9 cellular contexts compared by ENCODE assay signal in the genomic region with DNA sequence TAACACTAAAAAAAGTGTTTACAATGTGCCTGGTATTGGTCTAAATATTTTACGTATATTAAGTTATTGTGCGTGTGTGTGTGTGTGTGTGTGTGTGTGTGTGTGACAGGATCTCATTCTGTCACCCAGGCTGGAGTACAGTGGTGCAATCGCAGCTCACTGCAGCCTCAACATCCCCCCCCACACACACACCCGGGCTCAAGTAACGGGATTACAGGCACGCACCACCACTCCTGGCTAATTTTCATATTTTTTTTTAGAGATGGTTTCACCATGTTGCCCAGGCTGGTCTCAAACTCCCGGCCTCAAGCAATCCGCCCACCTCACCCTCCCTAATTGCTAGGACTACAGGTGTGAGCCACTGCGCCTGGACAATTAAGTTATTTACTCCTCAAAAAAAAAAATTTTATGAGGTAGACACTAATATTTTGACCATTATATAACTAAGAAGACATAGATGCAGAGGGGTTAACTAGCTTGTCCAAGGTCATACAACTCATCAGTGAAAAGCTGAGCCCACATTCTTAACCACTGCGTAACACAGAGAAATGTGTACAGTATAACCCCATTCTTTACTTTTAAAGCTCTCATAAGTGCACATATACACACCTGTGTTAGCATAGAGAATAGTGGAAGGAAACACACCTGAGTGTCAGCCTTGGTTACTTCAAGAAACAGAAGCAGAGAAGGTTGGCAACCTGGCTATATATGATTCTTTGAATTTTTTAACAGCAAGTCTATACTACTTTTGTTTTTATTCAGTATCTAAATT. TPM values are rescaled to one million over a fixed set of nuclear protein-coding genes. Genes with fewer than 3 reads are reported as not detected.
DNase-seq lines count a peak whose midpoint lies in the region; ATAC-seq and TF ChIP-seq lines count a peak whose summit lies in the region.
"Had no signal": no experiment of that assay in that cellular context is flagged by ENCODE, and none has a peak within 500 bp of the region (broad histone marks: within the 10 kb centered on the region; RNA-seq: fewer than 3 reads in every experiment).

No MANE protein-coding gene starts in this region.

- ATAC-seq in activated T-cell treated with anti-CD3 and anti-CD28 coated beads, Interleukin-2, amount 50 U/mL, for 72 hours (replicated peaks in 1 of 2): peak in 1 of 2 donors; percentile 60
- ATAC-seq in HG02642 (IDR thresholded peaks at IDR 0.05; ENCODE audit: poor library complexity, unreplicated experiment) (peak; percentile 18), PC-3 (peak; percentile 27), upper lobe of right lung (peak; percentile 48)
- ATAC-seq: T-helper 17 cell had no signal

- H3K4me3 ChIP-seq in PC-3 (ENCODE audit: low read length): no peak overlapping the region
- no peak overlapping the region for H3K4me3 ChIP-seq in upper lobe of right lung

- H3K9me3 Mint-ChIP-seq in activated T-cell treated with anti-CD3 and anti-CD28 coated beads, Interleukin-2, amount 50 U/mL, for 72 hours: no peaks in the 10 kb centered on the region
- no peaks in the 10 kb centered on the region for H3K9me3 Mint-ChIP-seq in activated T-cell treated with anti-CD3 and anti-CD28 coated beads, Interleukin-2, amount 50 U/mL, for 24 hours

- H3K4me1 Mint-ChIP-seq in activated T-cell treated with anti-CD3 and anti-CD28 coated beads, Interleukin-2, amount 50 U/mL, for 72 hours (ENCODE audit: low read depth): peaks cover 30% of the 10 kb centered on the region
- H3K4me1 Mint-ChIP-seq in activated T-cell treated with anti-CD3 and anti-CD28 coated beads, Interleukin-2, amount 50 U/mL, for 24 hours (ENCODE audit: low read depth): peaks cover 12% of the 10 kb centered on the region

- DNase-seq in activated T-cell treated with anti-CD3 and anti-CD28 coated beads, Interleukin-2, amount 50 U/mL, for 72 hours: no peak
- DNase-seq in activated T-cell treated with anti-CD3 and anti-CD28 coated beads, Interleukin-2, amount 50 U/mL, for 24 hours: no peak
- DNase-seq in PC-3 (no peak), upper lobe of right lung (no peak), COLO668 (lab: John Stamatoyannopoulos, UW; ENCODE audit: unreplicated experiment) (no peak), HPDE6-E6E7 (ENCODE audit: extremely low spot score) (no peak)
- DNase-seq in stimulated activated CD4-positive, alpha-beta T cell treated with anti-CD3 and anti-CD28 coated beads, Interleukin-1b, Interleukin-23, amount 100 ng/mL, for 48 hours: no peak
- DNase-seq: T-helper 17 cell had no signal

- peak overlapping the region; percentile 96 for H3K27ac Mint-ChIP-seq in activated T-cell treated with anti-CD3 and anti-CD28 coated beads, Interleukin-2, amount 50 U/mL, for 72 hours
- no peak overlapping the region for H3K27ac Mint-ChIP-seq in activated T-cell treated with anti-CD3 and anti-CD28 coated beads, Interleukin-2, amount 50 U/mL, for 24 hours
- H3K27ac Mint-ChIP-seq: T-helper 17 cell had no signal

- H3K4me1 ChIP-seq in PC-3 (ENCODE audit: insufficient read depth, low read length): no peaks in the 10 kb centered on the region
- H3K4me1 ChIP-seq in upper lobe of right lung: no peaks in the 10 kb centered on the region

- H3K4me2 ChIP-seq in PC-3 (ENCODE audit: low read length): no peak overlapping the region

- H4K20me1 ChIP-seq in PC-3 (ENCODE audit: low read length): no peaks in the 10 kb centered on the region

- CTCF ChIA-PET in PC-3 (lab: Charles Lee): no interaction called here

- intact Hi-C loops in PC-3 (cut with micrococcal nuclease) (no loop called here), upper lobe of right lung (cut with DNase I) (no loop called here)

- no TSS peak for BruUV-seq in PC-3 (replicated peaks; lab: Mats Ljungman, UMichigan)

- no peak overlapping the region for H3K9ac ChIP-seq in PC-3 (ENCODE audit: low read length)

- POLR2A ChIA-PET in PC-3 (lab: Charles Lee; ENCODE audit: unreplicated experiment): no interaction called here

- no peak overlapping the region for H2AFZ ChIP-seq in PC-3 (ENCODE audit: low read length)

- H3K4me3 Mint-ChIP-seq in activated T-cell treated with anti-CD3 and anti-CD28 coated beads, Interleukin-2, amount 50 U/mL, for 72 hours: peak overlapping the region; percentile 8 to 58
- H3K4me3 Mint-ChIP-seq in activated T-cell treated with anti-CD3 and anti-CD28 coated beads, Interleukin-2, amount 50 U/mL, for 24 hours: no peak overlapping the region
- H3K4me3 Mint-ChIP-seq: T-helper 17 cell had no signal

- H3K9me2 ChIP-seq in PC-3 (replicated peaks; ENCODE audit: low read length): no peaks in the 10 kb centered on the region

- no peaks in the 10 kb centered on the region for H3K36me3 Mint-ChIP-seq in activated T-cell treated with anti-CD3 and anti-CD28 coated beads, Interleukin-2, amount 50 U/mL, for 72 hours (ENCODE audit: insufficient read depth in 2 of 2)
- H3K36me3 Mint-ChIP-seq in activated T-cell treated with anti-CD3 and anti-CD28 coated beads, Interleukin-2, amount 50 U/mL, for 24 hours (ENCODE audit: low read depth): no peaks in the 10 kb centered on the region

- H3K27me3 ChIP-seq in PC-3 (ENCODE audit: low read length) (no peaks in the 10 kb centered on the region), upper lobe of right lung (no peaks in the 10 kb centered on the region)

- H3F3A ChIP-seq in PC-3 (ENCODE audit: low read length, unreplicated experiment): no peaks in the 10 kb centered on the region

- H3K36me3 ChIP-seq in PC-3 (ENCODE audit: low read depth, low read length) (no peaks in the 10 kb centered on the region), upper lobe of right lung (no peaks in the 10 kb centered on the region)

- H3K27ac ChIP-seq in PC-3 (ENCODE audit: low read length) (no peak overlapping the region), upper lobe of right lung (no peak overlapping the region)

- H3K9me3 ChIP-seq in PC-3 (ENCODE audit: low read length) (no peaks in the 10 kb centered on the region), upper lobe of right lung (no peaks in the 10 kb centered on the region)

- no peaks in the 10 kb centered on the region for H3K79me2 ChIP-seq in PC-3 (ENCODE audit: low read length)

- TF ChIP-seq CTCF in PC-3 (conservative IDR thresholded peaks at IDR 0.05; ENCODE audit: low read depth, low read length) (no peak), upper lobe of right lung (IDR thresholded peaks at IDR 0.05) (no peak)

- H3K27me3 Mint-ChIP-seq in activated T-cell treated with anti-CD3 and anti-CD28 coated beads, Interleukin-2, amount 50 U/mL, for 72 hours (ENCODE audit: low read depth): peaks cover 6% of the 10 kb centered on the region
- H3K27me3 Mint-ChIP-seq in activated T-cell treated with anti-CD3 and anti-CD28 coated beads, Interleukin-2, amount 50 U/mL, for 24 hours: no peaks in the 10 kb centered on the region

RNA-seq across cellular contexts. Expression of a gene that starts 35.0 kb away (rescaled TPM):
- total RNA-seq in activated T-cell treated with anti-CD3 and anti-CD28 coated beads, Interleukin-2, amount 50 U/mL, for 72 hours: 10 to 100 TPM; 35.6 to 36.4 TPM
- total RNA-seq in PC-3 (2014; rRNA removed) (14.2 and 15.5 TPM in 2 replicates), upper lobe of right lung (1.6 TPM)
- total RNA-seq: T-helper 17 cell had no signal
